In the genomic region with DNA sequence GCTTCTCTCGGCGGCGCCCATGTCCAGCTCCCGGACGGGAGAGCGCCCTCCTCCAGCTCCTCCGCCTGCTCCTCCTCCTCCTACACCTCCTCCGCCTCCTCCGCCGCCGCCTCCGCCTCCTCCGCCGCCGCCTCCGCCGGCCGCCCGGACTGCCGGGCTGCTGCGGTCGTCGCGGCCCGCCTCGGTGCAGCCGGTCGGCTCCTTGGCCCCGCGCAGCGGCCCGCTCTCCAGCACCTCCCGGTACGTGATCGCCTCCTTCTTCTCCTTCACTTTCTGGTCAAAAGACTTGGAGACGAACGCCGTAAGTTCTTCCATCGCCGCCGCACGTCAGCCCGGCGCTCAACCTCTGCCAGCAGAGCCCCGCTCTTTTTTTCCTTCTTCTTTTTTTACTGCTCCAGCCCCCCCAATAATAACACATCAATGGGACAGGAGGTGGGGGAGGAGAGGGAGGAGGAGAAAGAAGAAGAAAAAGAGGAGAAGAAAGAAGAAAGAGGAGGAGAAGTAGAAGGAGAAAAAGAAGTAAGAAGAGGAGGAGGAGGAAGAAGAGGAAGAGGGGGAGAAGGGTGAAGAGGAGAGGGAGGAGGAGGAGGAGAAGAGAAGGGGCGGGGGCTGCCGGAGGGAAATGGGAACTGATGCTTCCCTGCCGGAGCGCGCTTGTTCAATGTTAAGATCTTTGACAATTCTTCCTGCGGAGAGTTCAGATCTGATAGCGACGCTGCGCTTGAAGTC, we compare ENCODE assay signal across 1 cellular context.
TF ChIP-seq lines count a peak whose summit lies in the region.

A gene (minus strand): TSS at position 711 of the 729 bp plus-strand sequence. CDS start 396 bp downstream, at position 315.

TF ChIP-seq in SK-N-SH treated with all-trans-retinoic acid at 6 μM for 48 hours, 23 proteins besides CTCF, POLR2A, EP300 and RAD21 (continued from another document):
- TF ChIP-seq ZNF70 (CRISPR knock-in tag; IDR thresholded peaks at IDR 0.05), result 0 out of 2 replicates have a peak, but pooled peaks have one; percentile 23
- no peak for TF ChIP-seq ISL1 (CRISPR knock-in tag; IDR thresholded peaks at IDR 0.05)
- TF ChIP-seq RARB (CRISPR knock-in tag; IDR thresholded peaks at IDR 0.05), result no peak
- TF ChIP-seq, protein P1, sequence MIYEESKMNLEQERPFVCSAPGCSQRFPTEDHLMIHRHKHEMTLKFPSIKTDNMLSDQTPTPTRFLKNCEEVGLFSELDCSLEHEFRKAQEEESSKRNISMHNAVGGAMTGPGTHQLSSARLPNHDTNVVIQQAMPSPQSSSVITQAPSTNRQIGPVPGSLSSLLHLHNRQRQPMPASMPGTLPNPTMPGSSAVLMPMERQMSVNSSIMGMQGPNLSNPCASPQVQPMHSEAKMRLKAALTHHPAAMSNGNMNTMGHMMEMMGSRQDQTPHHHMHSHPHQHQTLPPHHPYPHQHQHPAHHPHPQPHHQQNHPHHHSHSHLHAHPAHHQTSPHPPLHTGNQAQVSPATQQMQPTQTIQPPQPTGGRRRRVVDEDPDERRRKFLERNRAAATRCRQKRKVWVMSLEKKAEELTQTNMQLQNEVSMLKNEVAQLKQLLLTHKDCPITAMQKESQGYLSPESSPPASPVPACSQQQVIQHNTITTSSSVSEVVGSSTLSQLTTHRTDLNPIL (CRISPR knock-in tag; IDR thresholded peaks at IDR 0.05; ENCODE audit: low read depth), result no peak
- TF ChIP-seq, protein P2, sequence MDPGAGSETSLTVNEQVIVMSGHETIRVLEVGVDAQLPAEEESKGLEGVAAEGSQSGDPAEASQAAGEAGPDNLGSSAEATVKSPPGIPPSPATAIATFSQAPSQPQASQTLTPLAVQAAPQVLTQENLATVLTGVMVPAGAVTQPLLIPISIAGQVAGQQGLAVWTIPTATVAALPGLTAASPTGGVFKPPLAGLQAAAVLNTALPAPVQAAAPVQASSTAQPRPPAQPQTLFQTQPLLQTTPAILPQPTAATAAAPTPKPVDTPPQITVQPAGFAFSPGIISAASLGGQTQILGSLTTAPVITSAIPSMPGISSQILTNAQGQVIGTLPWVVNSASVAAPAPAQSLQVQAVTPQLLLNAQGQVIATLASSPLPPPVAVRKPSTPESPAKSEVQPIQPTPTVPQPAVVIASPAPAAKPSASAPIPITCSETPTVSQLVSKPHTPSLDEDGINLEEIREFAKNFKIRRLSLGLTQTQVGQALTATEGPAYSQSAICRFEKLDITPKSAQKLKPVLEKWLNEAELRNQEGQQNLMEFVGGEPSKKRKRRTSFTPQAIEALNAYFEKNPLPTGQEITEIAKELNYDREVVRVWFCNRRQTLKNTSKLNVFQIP (CRISPR knock-in tag; IDR thresholded peaks at IDR 0.05; ENCODE audit: borderline replicate concordance, low read depth), result no peak
- TF ChIP-seq ZFP3 (CRISPR knock-in tag; IDR thresholded peaks at IDR 0.05), result peak; percentile 92
- TF ChIP-seq SNAI2 (CRISPR knock-in tag; IDR thresholded peaks at IDR 0.05), result no peak
- TF ChIP-seq, protein P3, sequence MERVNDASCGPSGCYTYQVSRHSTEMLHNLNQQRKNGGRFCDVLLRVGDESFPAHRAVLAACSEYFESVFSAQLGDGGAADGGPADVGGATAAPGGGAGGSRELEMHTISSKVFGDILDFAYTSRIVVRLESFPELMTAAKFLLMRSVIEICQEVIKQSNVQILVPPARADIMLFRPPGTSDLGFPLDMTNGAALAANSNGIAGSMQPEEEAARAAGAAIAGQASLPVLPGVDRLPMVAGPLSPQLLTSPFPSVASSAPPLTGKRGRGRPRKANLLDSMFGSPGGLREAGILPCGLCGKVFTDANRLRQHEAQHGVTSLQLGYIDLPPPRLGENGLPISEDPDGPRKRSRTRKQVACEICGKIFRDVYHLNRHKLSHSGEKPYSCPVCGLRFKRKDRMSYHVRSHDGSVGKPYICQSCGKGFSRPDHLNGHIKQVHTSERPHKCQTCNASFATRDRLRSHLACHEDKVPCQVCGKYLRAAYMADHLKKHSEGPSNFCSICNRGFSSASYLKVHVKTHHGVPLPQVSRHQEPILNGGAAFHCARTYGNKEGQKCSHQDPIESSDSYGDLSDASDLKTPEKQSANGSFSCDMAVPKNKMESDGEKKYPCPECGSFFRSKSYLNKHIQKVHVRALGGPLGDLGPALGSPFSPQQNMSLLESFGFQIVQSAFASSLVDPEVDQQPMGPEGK (CRISPR knock-in tag; IDR thresholded peaks at IDR 0.05; ENCODE audit: borderline replicate concordance), result peak; percentile 55; the same call in 1 of the 2 replicates
- no peak for TF ChIP-seq TOX (CRISPR knock-in tag; IDR thresholded peaks at IDR 0.05; ENCODE audit: borderline replicate concordance)
- no peak for TF ChIP-seq OSR1 (CRISPR knock-in tag; IDR thresholded peaks at IDR 0.05)
- no peak for TF ChIP-seq ZFP30 (CRISPR knock-in tag; IDR thresholded peaks at IDR 0.05)
- TF ChIP-seq ZC3H10 (CRISPR knock-in tag; IDR thresholded peaks at IDR 0.05), result no peak
- TF ChIP-seq BACH2 (CRISPR knock-in tag; IDR thresholded peaks at IDR 0.05; ENCODE audit: borderline replicate concordance), result no peak
